Comparison of ENCODE assay signal across 8 cellular contexts in the genomic region with DNA sequence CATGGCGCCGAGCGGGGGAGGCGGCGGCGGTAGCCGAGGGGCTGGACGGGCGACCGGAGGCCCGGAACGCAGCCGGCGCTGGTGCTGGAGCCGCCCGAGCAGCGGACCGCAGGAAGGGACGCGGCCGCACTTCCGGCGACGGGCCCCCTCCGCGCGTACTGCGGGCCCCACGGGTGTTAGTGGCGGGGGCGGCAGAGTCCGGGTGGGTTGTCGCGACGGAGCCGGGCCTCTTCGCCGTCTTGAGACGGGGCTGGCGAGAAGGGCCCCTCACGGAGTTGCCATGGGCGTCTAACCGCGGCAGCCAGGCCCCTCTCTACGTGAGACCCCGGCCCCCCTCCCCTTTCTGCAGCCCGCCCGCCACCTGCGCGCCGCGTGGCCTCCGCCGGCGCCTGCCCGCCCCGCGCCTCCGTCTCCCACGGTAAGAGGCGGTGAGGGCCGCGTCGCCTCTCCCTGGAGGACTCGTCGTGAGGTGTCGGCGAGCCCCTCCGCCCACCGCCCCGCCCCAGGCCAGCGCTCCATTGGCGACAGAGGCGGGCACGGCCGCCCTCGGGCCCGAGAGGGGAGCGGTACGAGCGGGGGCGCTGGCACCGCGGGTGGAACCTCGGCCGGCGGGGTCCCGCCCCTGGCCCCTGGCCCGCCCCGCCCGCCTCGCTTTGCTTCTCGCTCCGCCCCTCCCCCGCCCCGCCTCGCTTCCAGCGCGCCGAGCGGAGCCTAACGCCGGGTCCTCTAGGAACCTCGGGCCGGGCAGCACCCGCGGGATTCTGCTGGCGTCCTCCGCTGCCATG. TPM values are rescaled to one million over a fixed set of nuclear protein-coding genes. Genes with fewer than 3 reads are reported as not detected.
DNase-seq lines count a peak whose midpoint lies in the region; ATAC-seq and TF ChIP-seq lines count a peak whose summit lies in the region.

A gene with protein sequence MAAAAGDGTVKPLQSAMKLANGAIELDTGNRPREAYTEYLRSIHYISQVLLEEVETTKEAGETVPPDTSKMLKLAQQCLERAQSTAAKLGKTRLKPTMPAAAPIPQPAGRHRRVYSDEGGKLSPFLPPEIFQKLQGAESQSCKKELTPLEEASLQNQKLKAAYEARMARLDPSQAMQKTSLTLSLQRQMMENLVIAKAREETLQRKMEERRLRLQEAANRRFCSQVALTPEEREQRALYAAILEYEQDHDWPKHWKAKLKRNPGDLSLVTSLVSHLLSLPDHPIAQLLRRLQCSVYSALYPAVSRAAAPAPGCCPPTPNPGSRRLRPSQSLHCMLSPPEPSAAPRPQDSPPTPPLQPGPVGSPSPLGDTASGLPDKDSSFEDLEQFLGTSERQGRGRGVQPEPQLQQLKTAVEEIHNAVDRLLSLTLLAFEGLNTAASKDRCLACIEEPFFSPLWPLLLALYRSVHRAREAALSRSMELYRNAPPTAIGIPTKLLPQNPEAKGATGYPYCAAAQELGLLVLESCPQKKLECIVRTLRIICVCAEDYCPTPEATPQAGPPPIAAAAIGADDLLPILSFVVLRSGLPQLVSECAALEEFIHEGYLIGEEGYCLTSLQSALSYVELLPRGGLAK (minus strand): TSS at position 40 of the 785 bp plus-strand sequence. CDS start 37 bp downstream, at position 3.
A gene with protein sequence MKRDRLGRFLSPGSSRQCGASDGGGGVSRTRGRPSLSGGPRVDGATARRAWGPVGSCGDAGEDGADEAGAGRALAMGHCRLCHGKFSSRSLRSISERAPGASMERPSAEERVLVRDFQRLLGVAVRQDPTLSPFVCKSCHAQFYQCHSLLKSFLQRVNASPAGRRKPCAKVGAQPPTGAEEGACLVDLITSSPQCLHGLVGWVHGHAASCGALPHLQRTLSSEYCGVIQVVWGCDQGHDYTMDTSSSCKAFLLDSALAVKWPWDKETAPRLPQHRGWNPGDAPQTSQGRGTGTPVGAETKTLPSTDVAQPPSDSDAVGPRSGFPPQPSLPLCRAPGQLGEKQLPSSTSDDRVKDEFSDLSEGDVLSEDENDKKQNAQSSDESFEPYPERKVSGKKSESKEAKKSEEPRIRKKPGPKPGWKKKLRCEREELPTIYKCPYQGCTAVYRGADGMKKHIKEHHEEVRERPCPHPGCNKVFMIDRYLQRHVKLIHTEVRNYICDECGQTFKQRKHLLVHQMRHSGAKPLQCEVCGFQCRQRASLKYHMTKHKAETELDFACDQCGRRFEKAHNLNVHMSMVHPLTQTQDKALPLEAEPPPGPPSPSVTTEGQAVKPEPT (plus strand): TSS at position 679 of the 785 bp plus-strand sequence. CDS start 104 bp downstream, at position 783.

- H3F3A ChIP-seq in GM23248 (ENCODE audit: insufficient read depth) (peaks cover 22% of the 10 kb centered on the region), MM.1S (ENCODE audit: insufficient read depth, low read length) (peaks cover 15% of the 10 kb centered on the region)

- TF ChIP-seq CTCF in MM.1S (IDR thresholded peaks at IDR 0.05; ENCODE audit: low read length): no peak
- no peak for TF ChIP-seq CTCF in progenitor cell of endocrine pancreas (IDR thresholded peaks at IDR 0.05; ENCODE audit: unreplicated experiment)
- no peak for TF ChIP-seq CTCF in upper lobe of right lung (IDR thresholded peaks at IDR 0.05)

- CTCF ChIA-PET in T-cell (lab: Charles Lee): no interaction called here

- H3K4me1 Mint-ChIP-seq in T-cell (peaks cover 32 to 45% (median 38%) of the 10 kb centered on the region in 3 donors), progenitor cell of endocrine pancreas (ENCODE audit: low read depth) (peaks cover 14% of the 10 kb centered on the region)

- in situ Hi-C loops in GM23248 (cut with MboI): no loop called here

- H3K4me1 ChIP-seq in GM23248 (ENCODE audit: insufficient read depth): peaks cover 17% of the 10 kb centered on the region
- 0 out of 2 replicates have a peak, but pooled peaks cover 7% of the 10 kb centered on the region for H3K4me1 ChIP-seq in MM.1S (ENCODE audit: low read length)
- H3K4me1 ChIP-seq in upper lobe of right lung: peaks cover 39% of the 10 kb centered on the region

- no peaks in the 10 kb centered on the region for H3K9me3 ChIP-seq in GM23248 (ENCODE audit: low read depth)
- H3K9me3 ChIP-seq in MM.1S (replicated peaks; ENCODE audit: insufficient read depth, low read length): no peaks in the 10 kb centered on the region
- no peaks in the 10 kb centered on the region for H3K9me3 ChIP-seq in upper lobe of right lung

- peak within 1 kb of the TSS; percentile 84 to 99 (median 96) for H3K4me3 Mint-ChIP-seq in T-cell
- peak within 1 kb of the TSS; percentile 80 for H3K4me3 Mint-ChIP-seq in progenitor cell of endocrine pancreas (ENCODE audit: low read depth)

- H3K9me2 ChIP-seq in GM23248 (ENCODE audit: insufficient read depth): no peaks in the 10 kb centered on the region
- no peaks in the 10 kb centered on the region for H3K9me2 ChIP-seq in MM.1S (replicated peaks; ENCODE audit: insufficient read depth, low read length)

- DNase-seq in EH (ENCODE audit: low read depth): peak; percentile 81
- peak; percentile 92 for DNase-seq in GM23248
- peak; percentile 70 for DNase-seq in MM.1S
- DNase-seq in T-cell: peak; percentile 57 to 89 (median 79)
- DNase-seq in left cardiac atrium: peak; percentile 92
- peak; percentile 64 for DNase-seq in progenitor cell of endocrine pancreas (ENCODE audit: low spot score, unreplicated experiment)
- peak; percentile 95 for DNase-seq in upper lobe of right lung

- H3K27ac Mint-ChIP-seq in T-cell: peak within 1 kb of the TSS; percentile 96 to 99
- peak within 1 kb of the TSS; percentile 88 for H3K27ac Mint-ChIP-seq in progenitor cell of endocrine pancreas

- H3K36me3 Mint-ChIP-seq in T-cell (peaks cover 12% of the 10 kb centered on the region), progenitor cell of endocrine pancreas (ENCODE audit: insufficient read depth) (peaks cover 8% of the 10 kb centered on the region)

- H3K27me3 Mint-ChIP-seq in T-cell (no peaks in the 10 kb centered on the region), progenitor cell of endocrine pancreas (peaks cover 9% of the 10 kb centered on the region)

- H4K20me1 ChIP-seq in GM23248 (ENCODE audit: insufficient read depth): no peaks in the 10 kb centered on the region
- H4K20me1 ChIP-seq in MM.1S (ENCODE audit: insufficient read depth, low read length): no peaks in the 10 kb centered on the region

- peak; percentile 55 to 65 (median 60) for ATAC-seq in T-cell (replicated peaks in 1 of 4)
- ATAC-seq in left cardiac atrium: peak; percentile 84 to 85
- peak; percentile 82 for ATAC-seq in upper lobe of right lung

- POLR2A ChIA-PET in T-cell (lab: Charles Lee): no interaction called here

- H3K27me3 ChIP-seq in GM23248 (replicated peaks; ENCODE audit: insufficient read depth): no peaks in the 10 kb centered on the region
- no peaks in the 10 kb centered on the region for H3K27me3 ChIP-seq in MM.1S (replicated peaks; ENCODE audit: insufficient read depth, low read length)
- H3K27me3 ChIP-seq in upper lobe of right lung: no peaks in the 10 kb centered on the region

- intact Hi-C loops in left cardiac atrium (cut with DNase I) (no loop called here), upper lobe of right lung (cut with DNase I) (no loop called here)

- H3K27ac ChIP-seq in GM23248 (peak within 1 kb of the TSS; percentile 86), MM.1S (ENCODE audit: low read length) (peak within 1 kb of the TSS; percentile 78), adipose tissue (ENCODE audit: low read depth, low read length) (peak within 1 kb of the TSS; percentile 88), upper lobe of right lung (peak within 1 kb of the TSS; percentile 96)

- H3K79me2 ChIP-seq in GM23248 (ENCODE audit: insufficient read depth): peaks cover 64% of the 10 kb centered on the region
- H3K79me2 ChIP-seq in MM.1S (ENCODE audit: low read length): peaks cover 26% of the 10 kb centered on the region

- H3K9ac ChIP-seq in GM23248 (peak within 1 kb of the TSS; percentile 81), MM.1S (ENCODE audit: low read length) (peak within 1 kb of the TSS; percentile 69)

- H2AFZ ChIP-seq in GM23248 (peak within 1 kb of the TSS; percentile 49), MM.1S (ENCODE audit: low read length) (no peak within 1 kb of the TSS)

- H3K9me3 Mint-ChIP-seq in T-cell (no peaks in the 10 kb centered on the region), progenitor cell of endocrine pancreas (ENCODE audit: low read depth) (no peaks in the 10 kb centered on the region)

- WGBS in GM23248 (ENCODE audit: low coverage in 1 of 2, low lambda C conversion rate in 2 of 2, missing lambda C conversion rate in 2 of 2), 2 experiments: 1 to 3% methylated on average over 25 to 70 of the region's 109 CpGs
- 0 to 1% (median 0%) methylated on average over 38 to 106 of the region's 109 CpGs for WGBS in adipose tissue, 3 donors

- peak within 1 kb of the TSS; percentile 76 for H3K4me3 ChIP-seq in GM23248
- H3K4me3 ChIP-seq in MM.1S (ENCODE audit: low read length): peak within 1 kb of the TSS; percentile 76
- peak within 1 kb of the TSS; percentile 82 for H3K4me3 ChIP-seq in upper lobe of right lung

- peak within 1 kb of the TSS; percentile 84 for H3K4me2 ChIP-seq in GM23248 (ENCODE audit: unreplicated experiment)
- peak within 1 kb of the TSS; percentile 92 for H3K4me2 ChIP-seq in MM.1S (ENCODE audit: low read depth, low read length)

- H3K36me3 ChIP-seq in GM23248 (ENCODE audit: low read depth) (peaks cover 6% of the 10 kb centered on the region; the same call in 1 of the 2 replicates), MM.1S (replicated peaks; ENCODE audit: insufficient read depth, low read length) (no peaks in the 10 kb centered on the region), upper lobe of right lung (peaks cover 32% of the 10 kb centered on the region)

RNA-seq across cellular contexts. Expression of the first gene that starts in this region (rescaled TPM):
- total RNA-seq in GM23248 (2014; rRNA removed; shearing (Covaris generic)): 15.8 and 19.5 TPM in 2 replicates
- 4.8 and 5.6 TPM in 2 replicates for polyA plus RNA-seq in GM23248 (2016; fragmentation: Nextera tagmentation; extraction: Ambion mirVana)
- total RNA-seq in T-cell: 10 to 100 TPM; 15.5 to 28.8 (median 24.5) TPM
- polyA plus RNA-seq in adipose tissue: 10 to 100 TPM in 2 of 3 donors, 1 to 10 TPM in 1; 5.9 to 19.8 (median 17.3) TPM
- total RNA-seq in left cardiac atrium: 10 to 100 TPM; 11.6 to 12.6 TPM
- 17.4 and 17.9 TPM in 2 replicates for total RNA-seq in progenitor cell of endocrine pancreas
- total RNA-seq in upper lobe of right lung: 15.7 TPM

RNA-seq across cellular contexts. Expression of the second gene that starts in this region (rescaled TPM):
- 12.0 and 19.3 TPM in 2 replicates for total RNA-seq in GM23248 (2014; rRNA removed; shearing (Covaris generic))
- polyA plus RNA-seq in GM23248 (2016; fragmentation: Nextera tagmentation; extraction: Ambion mirVana): 4.2 and 4.3 TPM in 2 replicates
- total RNA-seq in T-cell: 100 to 1,000 TPM; 131 to 203 (median 195) TPM
- polyA plus RNA-seq in adipose tissue: 10 to 100 TPM; 10.7 to 22.5 (median 20.1) TPM
- total RNA-seq in left cardiac atrium: 10 to 100 TPM; 11.9 to 18.2 TPM
- 22.5 and 25.0 TPM in 2 replicates for total RNA-seq in progenitor cell of endocrine pancreas
- total RNA-seq in upper lobe of right lung: 35.8 TPM

Comparison
In these comparisons a context has a peak if more than half of its experiments do, and no peak if none do; other contexts are left out.
1. Peak in every context shown above with its lines: DNase-seq, ATAC-seq, H3K4me3 ChIP-seq and H3K27ac ChIP-seq.